In the genomic region with DNA sequence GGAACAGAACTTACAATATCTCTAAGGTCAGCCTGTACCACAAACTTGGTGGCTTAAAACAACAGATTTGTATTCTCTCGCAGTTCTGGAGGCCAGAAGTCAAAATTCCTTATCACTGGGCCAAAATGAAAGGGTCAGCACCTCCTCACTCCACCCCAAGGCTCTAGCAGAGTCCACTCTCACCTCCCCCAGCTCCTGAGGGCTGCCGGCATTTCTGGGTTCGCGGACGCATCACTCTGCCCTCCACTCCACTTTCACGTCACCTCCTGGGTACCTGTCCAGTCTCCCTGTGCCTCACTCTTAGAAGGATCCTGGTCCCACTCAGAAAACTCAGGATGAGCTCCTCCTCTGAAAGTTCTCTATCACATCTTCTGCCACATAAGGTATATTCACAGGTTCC, we compare ENCODE assay signal across 9 cellular contexts. TPM values are rescaled to one million over a fixed set of nuclear protein-coding genes. Genes with fewer than 3 reads are reported as not detected.
"Had no signal": no experiment of that assay in that cellular context is flagged by ENCODE, and none has a peak within 500 bp of the region (broad histone marks: within the 10 kb centered on the region; RNA-seq: fewer than 3 reads in every experiment).

No MANE protein-coding gene starts in this region.

- H3K27ac ChIP-seq: GM23248 had no signal

- DNase-seq: GM23248, GOT3, H7, H9, HCEC 1CT, HFFc6 had no signal

- H3K27ac Mint-ChIP-seq: GM23338, H9, HFFc6 had no signal

- H3K4me2 ChIP-seq: GM23338 had no signal

- H3K4me3 ChIP-seq: GM23248, GM23338, HAP-1 had no signal

- ATAC-seq: GM23338, HCT116 had no signal

- H3K9me3 ChIP-seq: HAP-1 had no signal

- H3K4me1 ChIP-seq: HAP-1 had no signal

- H3K4me1 Mint-ChIP-seq: GM23338 had no signal

- H3K4me3 Mint-ChIP-seq: GM23338, H9, HFFc6 had no signal

- H2AFZ ChIP-seq: GM23248, GM23338 had no signal

- H3K9ac ChIP-seq: GM23248 had no signal

- H3K36me3 ChIP-seq: HAP-1 had no signal

RNA-seq across cellular contexts. Expression of a gene that starts 34.6 kb away (rescaled TPM):
- total RNA-seq: GM23248, HFFc6 had no signal
